8 cellular contexts compared by ENCODE assay signal in genomic region chr14:21526672-21527319, GRCh38. TPM values are rescaled to one million over a fixed set of nuclear protein-coding genes. Genes with fewer than 3 reads are reported as not detected.
DNase-seq lines count a peak whose midpoint lies in the region; ATAC-seq and TF ChIP-seq lines count a peak whose summit lies in the region.

No MANE protein-coding gene starts in this region.

- H3K27ac ChIP-seq in PC-9 (no peak overlapping the region), prostate gland (peak overlapping the region in 1 of 2 donors; percentile 65)

- H3K9me3 Mint-ChIP-seq in activated T-cell treated with anti-CD3 and anti-CD28 coated beads, Interleukin-2, amount 50 U/mL, for 72 hours = no peaks in the 10 kb centered on the region

- H3K27me3 ChIP-seq in PC-9 (ENCODE audit: insufficient read depth, low read depth) (no peaks in the 10 kb centered on the region), prostate gland (replicated peaks; ENCODE audit: insufficient read depth) (no peaks in the 10 kb centered on the region)

- DNase-seq in activated T-cell treated with anti-CD3 and anti-CD28 coated beads, Interleukin-2, amount 50 U/mL, for 72 hours = no peak
- no peak for DNase-seq in activated T-cell treated with anti-CD3 and anti-CD28 coated beads for 4 hours
- no peak for DNase-seq in PC-9
- DNase-seq in fibroblast of the aortic adventitia (ENCODE audit: low read depth) = no peak
- no peak for DNase-seq in prostate gland (ENCODE audit: low spot score)
- DNase-seq in activated gamma-delta T cell (lab: John Stamatoyannopoulos, UW) = no peak
- no peak for DNase-seq in NK-92 (lab: John Stamatoyannopoulos, UW; ENCODE audit: unreplicated experiment)

- POLR2A ChIA-PET in PC-9 (lab: Charles Lee; ENCODE audit: unreplicated experiment) = interaction anchor here (0.6 to 0.9 kb wide), 6 partner anchors 10 to 1239 kb away, joined by 3 to 11 read pairs (median 4); partner anchors contain the start of gene METTL3

- no peaks in the 10 kb centered on the region for H4K20me1 ChIP-seq in PC-9 (ENCODE audit: insufficient read depth)

- H3K27me3 Mint-ChIP-seq in activated T-cell treated with anti-CD3 and anti-CD28 coated beads, Interleukin-2, amount 50 U/mL, for 72 hours (ENCODE audit: low read depth) = peaks cover under 1% of the 10 kb centered on the region

- no peaks in the 10 kb centered on the region for H3K79me2 ChIP-seq in PC-9 (ENCODE audit: low read depth)

- 10% methylated on average over 13 of the region's 13 CpGs for WGBS in prostate gland

- H3K9me3 ChIP-seq in PC-9 (ENCODE audit: insufficient read depth, low read depth) (no peaks in the 10 kb centered on the region), prostate gland (no peaks in the 10 kb centered on the region)

- H3K36me3 ChIP-seq in PC-9 (ENCODE audit: low read depth) (no peaks in the 10 kb centered on the region), prostate gland (no peaks in the 10 kb centered on the region)

- no TSS peak for BruUV-seq in PC-9 (replicated peaks; lab: Mats Ljungman, UMichigan)

- peaks cover 21% of the 10 kb centered on the region for H3K4me1 ChIP-seq in PC-9 (replicated peaks; ENCODE audit: insufficient read depth)
- H3K4me1 ChIP-seq in prostate gland (replicated peaks) = no peaks in the 10 kb centered on the region

- TF ChIP-seq CTCF in PC-9 (conservative IDR thresholded peaks at IDR 0.05) (no peak), fibroblast of the aortic adventitia (IDR thresholded peaks at IDR 0.05; ENCODE audit: insufficient read depth, low read length) (no peak), prostate gland (IDR thresholded peaks at IDR 0.05) (no peak)

- H3K4me2 ChIP-seq in PC-9 = peak overlapping the region; percentile 72

- H3K4me3 ChIP-seq in PC-9 (peak overlapping the region; percentile 57; the same call in 1 of the 2 replicates), fibroblast of the aortic adventitia (ENCODE audit: low read depth, low read length) (peak overlapping the region; percentile 77), prostate gland (peak overlapping the region; percentile 69 to 75)

- CTCF ChIA-PET in PC-9 (lab: Charles Lee) = interaction anchor here (0.5 to 0.6 kb wide), 2 partner anchors 28 to 50 kb away, joined by 3 to 13 read pairs; partner anchors contain the start of genes RAB2B and TOX4

- peaks cover 9% of the 10 kb centered on the region for H3K4me1 Mint-ChIP-seq in activated T-cell treated with anti-CD3 and anti-CD28 coated beads, Interleukin-2, amount 50 U/mL, for 72 hours (ENCODE audit: low read depth)

- no peak for TF ChIP-seq POLR2A in prostate gland (IDR thresholded peaks at IDR 0.05)

- intact Hi-C loops in PC-9 (cut with micrococcal nuclease; ENCODE audit: unreplicated experiment) (no loop called here), prostate gland (cut with DNase I) (no loop called here)

- H2AFZ ChIP-seq in PC-9 = 0 out of 2 replicates have a peak overlapping the region, but pooled peaks have one; percentile 75

- no peaks in the 10 kb centered on the region for H3K9me2 ChIP-seq in PC-9 (ENCODE audit: insufficient read depth)

- no peak for ATAC-seq in activated T-cell treated with anti-CD3 and anti-CD28 coated beads, Interleukin-2, amount 50 U/mL, for 72 hours (replicated peaks in 1 of 2)
- ATAC-seq in GM18873 (IDR thresholded peaks at IDR 0.05; ENCODE audit: low FRiP score, unreplicated experiment) = no peak

- peaks cover 14% of the 10 kb centered on the region; the same call in 1 of the 2 replicates for H3F3A ChIP-seq in PC-9 (ENCODE audit: insufficient read depth, low read depth)

- peak overlapping the region; percentile 21 for H3K27ac Mint-ChIP-seq in activated T-cell treated with anti-CD3 and anti-CD28 coated beads, Interleukin-2, amount 50 U/mL, for 72 hours

- H3K36me3 Mint-ChIP-seq in activated T-cell treated with anti-CD3 and anti-CD28 coated beads, Interleukin-2, amount 50 U/mL, for 72 hours (ENCODE audit: insufficient read depth in 2 of 2) = no peaks in the 10 kb centered on the region

- H3K4me3 Mint-ChIP-seq in activated T-cell treated with anti-CD3 and anti-CD28 coated beads, Interleukin-2, amount 50 U/mL, for 72 hours = peak overlapping the region; percentile 81 to 85

RNA-seq across cellular contexts. Expression of gene SALL2, which starts 0.7 kb away (rescaled TPM):
- 1 to 10 TPM; 5.3 TPM for total RNA-seq in activated T-cell treated with anti-CD3 and anti-CD28 coated beads, Interleukin-2, amount 50 U/mL, for 72 hours
- total RNA-seq in PC-9 (2021) = 10.3 and 10.9 TPM in 2 replicates
- total RNA-seq in fibroblast of the aortic adventitia (ENCODE audit: low replicate concordance) = 5.3 and 9.0 TPM in 2 replicates
- 10 to 100 TPM in 1 of 2 donors, 1 to 10 TPM in 1; 8.1 to 10.2 TPM for total RNA-seq in prostate gland

RNA-seq across cellular contexts. Expression of gene METTL3, which starts 15.7 kb away (rescaled TPM):
- 10 to 100 TPM; 62.1 to 71.0 TPM for total RNA-seq in activated T-cell treated with anti-CD3 and anti-CD28 coated beads, Interleukin-2, amount 50 U/mL, for 72 hours
- total RNA-seq in PC-9 (2021) (27.9 and 30.7 TPM in 2 replicates), fibroblast of the aortic adventitia (ENCODE audit: low replicate concordance) (27.7 and 36.2 TPM in 2 replicates), prostate gland (10 to 100 TPM; 48.3 to 71.5 TPM)

RNA-seq across cellular contexts. Expression of gene TOX4, which starts 49.8 kb away (rescaled TPM):
- total RNA-seq in activated T-cell treated with anti-CD3 and anti-CD28 coated beads, Interleukin-2, amount 50 U/mL, for 72 hours = 10 to 100 TPM; 68.9 to 72.4 TPM
- total RNA-seq in PC-9 (2021) (32.9 and 50.6 TPM in 2 replicates), fibroblast of the aortic adventitia (ENCODE audit: low replicate concordance) (21.1 and 37.2 TPM in 2 replicates), prostate gland (10 to 100 TPM; 53.2 to 58.2 TPM)

RNA-seq across cellular contexts. Expression of gene RAB2B, which starts 50.0 kb away (rescaled TPM):
- 10 to 100 TPM; 44.5 to 45.4 TPM for total RNA-seq in activated T-cell treated with anti-CD3 and anti-CD28 coated beads, Interleukin-2, amount 50 U/mL, for 72 hours
- total RNA-seq in PC-9 (2021) (12.2 and 12.8 TPM in 2 replicates), fibroblast of the aortic adventitia (ENCODE audit: low replicate concordance) (7.8 and 28.1 TPM in 2 replicates), prostate gland (10 to 100 TPM; 25.1 to 35.9 TPM)

RNA-seq across cellular contexts. Expression of gene OR10G3, which starts 53.1 kb away (rescaled TPM):
- total RNA-seq in activated T-cell treated with anti-CD3 and anti-CD28 coated beads, Interleukin-2, amount 50 U/mL, for 72 hours = not detected
- total RNA-seq in PC-9 (2021) = not detected in 2 replicates
- total RNA-seq in fibroblast of the aortic adventitia (ENCODE audit: low replicate concordance) = not detected in 2 replicates
- total RNA-seq in prostate gland = not detected
